In the genomic region with DNA sequence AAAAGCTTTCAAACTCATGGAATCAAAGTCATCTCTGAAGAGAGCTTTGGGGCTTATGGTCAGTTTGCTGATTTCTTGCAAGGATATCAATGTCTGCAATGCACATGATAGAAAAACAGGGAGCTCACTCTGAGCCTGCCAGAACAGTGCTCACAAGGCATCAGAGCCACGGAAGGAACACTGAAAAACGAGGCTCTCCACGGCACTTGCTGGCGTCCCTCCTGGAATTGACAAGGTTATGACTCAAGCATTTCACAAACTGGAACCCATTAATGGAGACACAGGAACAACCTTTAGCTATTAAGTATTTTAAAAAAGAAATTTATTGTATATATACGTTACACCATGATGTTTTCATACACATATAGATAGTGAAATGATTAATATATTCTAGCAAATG, we compare ENCODE assay signal across 20 cellular contexts.
"Had no signal": no experiment of that assay in that cellular context is flagged by ENCODE, and none has a peak within 500 bp of the region (broad histone marks: within the 10 kb centered on the region; RNA-seq: fewer than 3 reads in every experiment).

No MANE protein-coding gene starts in this region.

- DNase-seq: KBM-7, NCI-H1092, NCI-H1105 treated with DMSO at 0.1 percent for 48 hours, NCI-H1417 treated with DMSO at 0.1 percent for 48 hours, NCI-H187, NCI-H2029, NCI-H2081 treated with DMSO at 0.1 percent for 48 hours, NCI-H2171, NCI-H226, NCI-H446, NCI-H510A, NCI-H524 treated with DMSO at 0.1 percent for 48 hours, NCI-H69, NCI-H774, PC-3, SHP77, SK-N-SH, SW 1271 had no signal

- H3K9me3 ChIP-seq: SK-N-SH had no signal

- ATAC-seq: Panc1, PC-3 had no signal

- H3K27ac ChIP-seq: RWPE1 had no signal

- H3K9ac ChIP-seq: SK-N-SH had no signal

- H3K4me2 ChIP-seq: SK-N-SH had no signal
